10 cellular contexts compared by ENCODE assay signal in genomic region chr19:48735031-48735615, GRCh38. TPM values are rescaled to one million over a fixed set of nuclear protein-coding genes. Genes with fewer than 3 reads are reported as not detected.
DNase-seq lines count a peak whose midpoint lies in the region; ATAC-seq and TF ChIP-seq lines count a peak whose summit lies in the region.
"Had no signal": no experiment of that assay in that cellular context is flagged by ENCODE, and none has a peak within 500 bp of the region (broad histone marks: within the 10 kb centered on the region; RNA-seq: fewer than 3 reads in every experiment).

No MANE protein-coding gene starts in this region.

- CTCF ChIA-PET in CD4-positive, alpha-beta T cell (lab: Charles Lee), result no interaction called here

- H3K9me3 Mint-ChIP-seq in CD4-positive, alpha-beta T cell, result no peaks in the 10 kb centered on the region

- no peak for TF ChIP-seq CTCF in CD4-positive, alpha-beta T cell (IDR thresholded peaks at IDR 0.05)

- H3K9me3 ChIP-seq in iPS-18c (ENCODE audit: control insufficient read depth, insufficient read depth, low read length), result peaks cover 2% of the 10 kb centered on the region
- H3K9me3 ChIP-seq in CD4-positive, alpha-beta T cell (ENCODE audit: control insufficient read depth, low read length), result no peaks in the 10 kb centered on the region

- no peak for ATAC-seq in CD4-positive, alpha-beta T cell (ENCODE audit: poor library complexity)

- intact Hi-C loops in CD4-positive, alpha-beta T cell (cut with DNase I, micrococcal nuclease), result no loop called here

- no peak overlapping the region for H3K4me3 Mint-ChIP-seq in CD4-positive, alpha-beta T cell
- H3K4me3 Mint-ChIP-seq: B cell had no signal

- peak overlapping the region; percentile 68 for H3K4me3 ChIP-seq in iPS-18c (ENCODE audit: insufficient read depth, low read depth, low read length)

- H3K4me1 Mint-ChIP-seq in CD4-positive, alpha-beta T cell (ENCODE audit: low read depth), result peaks cover 9% of the 10 kb centered on the region

- H3K27ac Mint-ChIP-seq in CD4-positive, alpha-beta T cell, result no peak overlapping the region
- H3K27ac Mint-ChIP-seq: B cell had no signal

- no peak overlapping the region for H3K27ac ChIP-seq in CD4-positive, alpha-beta T cell (ENCODE audit: low read depth, low read length)

- no peaks in the 10 kb centered on the region for H3K36me3 Mint-ChIP-seq in CD4-positive, alpha-beta T cell (ENCODE audit: low read depth)

- DNase-seq in AG08396 (ENCODE audit: low spot score) (peak; percentile 48), NCI-H345 treated with DMSO at 0.1 percent for 48 hours (lab: John Stamatoyannopoulos, UW; ENCODE audit: unreplicated experiment) (peak; percentile 61), NCI-H226 (no peak)
- DNase-seq in CD4-positive, alpha-beta T cell, result no peak
- no peak for DNase-seq in stimulated activated CD4-positive, alpha-beta T cell treated with anti-CD3 and anti-CD28 coated beads, Interleukin-2, amount 100 ng/mL, for 48 hours
- DNase-seq: activated naive CD4-positive, alpha-beta T cell treated with Interleukin-2 at 50 U/mL for 16 hours; NCI-H1092 had no signal

- peaks cover 4% of the 10 kb centered on the region for H3K27me3 ChIP-seq in CD4-positive, alpha-beta T cell (ENCODE audit: control insufficient read depth, insufficient read depth, low read length)

- POLR2A ChIA-PET in CD4-positive, alpha-beta T cell (lab: Charles Lee), result no interaction called here

- H3K27me3 Mint-ChIP-seq in CD4-positive, alpha-beta T cell, result no peaks in the 10 kb centered on the region

RNA-seq across cellular contexts. Expression of gene RASIP1, which starts 5.3 kb away (rescaled TPM):
- under 1 TPM; 0.55 to 0.56 TPM for total RNA-seq in CD4-positive, alpha-beta T cell

RNA-seq across cellular contexts. Expression of gene IZUMO1, which starts 11.6 kb away (rescaled TPM):
- not detected for total RNA-seq in CD4-positive, alpha-beta T cell
- total RNA-seq: B cell, temporal lobe had no signal

RNA-seq across cellular contexts. Expression of gene MAMSTR, which starts 15.6 kb away (rescaled TPM):
- total RNA-seq in CD4-positive, alpha-beta T cell, result under 1 TPM; 0.47 to 0.50 TPM

RNA-seq across cellular contexts. Expression of gene FUT1, which starts 17.3 kb away (rescaled TPM):
- not detected for total RNA-seq in CD4-positive, alpha-beta T cell
- total RNA-seq: B cell had no signal

RNA-seq across cellular contexts. Expression of gene FGF21, which starts 20.2 kb away (rescaled TPM):
- total RNA-seq in CD4-positive, alpha-beta T cell, result not detected
- total RNA-seq: B cell, temporal lobe had no signal

Comparison
In these comparisons a context has a peak if more than half of its experiments do, and no peak if none do; other contexts are left out.
1. DNase-seq: peak in AG08396 (single experiment) and NCI-H345 treated with DMSO at 0.1 percent for 48 hours (single experiment); none in CD4-positive, alpha-beta T cell (0 of 10), stimulated activated CD4-positive, alpha-beta T cell treated with anti-CD3 and anti-CD28 coated beads, Interleukin-2, amount 100 ng/mL, for 48 hours (0 of 2) and NCI-H226 (single experiment).